1 cellular context compared by ENCODE assay signal in genomic region chr1:178055093-178055492, GRCh38.
TF ChIP-seq lines count a peak whose summit lies in the region.

No MANE protein-coding gene starts in this region.

TF ChIP-seq in HepG2, 621 proteins besides CTCF, POLR2A, EP300 and RAD21 (continued from another document and continues in another):
- TF ChIP-seq, protein P1, sequence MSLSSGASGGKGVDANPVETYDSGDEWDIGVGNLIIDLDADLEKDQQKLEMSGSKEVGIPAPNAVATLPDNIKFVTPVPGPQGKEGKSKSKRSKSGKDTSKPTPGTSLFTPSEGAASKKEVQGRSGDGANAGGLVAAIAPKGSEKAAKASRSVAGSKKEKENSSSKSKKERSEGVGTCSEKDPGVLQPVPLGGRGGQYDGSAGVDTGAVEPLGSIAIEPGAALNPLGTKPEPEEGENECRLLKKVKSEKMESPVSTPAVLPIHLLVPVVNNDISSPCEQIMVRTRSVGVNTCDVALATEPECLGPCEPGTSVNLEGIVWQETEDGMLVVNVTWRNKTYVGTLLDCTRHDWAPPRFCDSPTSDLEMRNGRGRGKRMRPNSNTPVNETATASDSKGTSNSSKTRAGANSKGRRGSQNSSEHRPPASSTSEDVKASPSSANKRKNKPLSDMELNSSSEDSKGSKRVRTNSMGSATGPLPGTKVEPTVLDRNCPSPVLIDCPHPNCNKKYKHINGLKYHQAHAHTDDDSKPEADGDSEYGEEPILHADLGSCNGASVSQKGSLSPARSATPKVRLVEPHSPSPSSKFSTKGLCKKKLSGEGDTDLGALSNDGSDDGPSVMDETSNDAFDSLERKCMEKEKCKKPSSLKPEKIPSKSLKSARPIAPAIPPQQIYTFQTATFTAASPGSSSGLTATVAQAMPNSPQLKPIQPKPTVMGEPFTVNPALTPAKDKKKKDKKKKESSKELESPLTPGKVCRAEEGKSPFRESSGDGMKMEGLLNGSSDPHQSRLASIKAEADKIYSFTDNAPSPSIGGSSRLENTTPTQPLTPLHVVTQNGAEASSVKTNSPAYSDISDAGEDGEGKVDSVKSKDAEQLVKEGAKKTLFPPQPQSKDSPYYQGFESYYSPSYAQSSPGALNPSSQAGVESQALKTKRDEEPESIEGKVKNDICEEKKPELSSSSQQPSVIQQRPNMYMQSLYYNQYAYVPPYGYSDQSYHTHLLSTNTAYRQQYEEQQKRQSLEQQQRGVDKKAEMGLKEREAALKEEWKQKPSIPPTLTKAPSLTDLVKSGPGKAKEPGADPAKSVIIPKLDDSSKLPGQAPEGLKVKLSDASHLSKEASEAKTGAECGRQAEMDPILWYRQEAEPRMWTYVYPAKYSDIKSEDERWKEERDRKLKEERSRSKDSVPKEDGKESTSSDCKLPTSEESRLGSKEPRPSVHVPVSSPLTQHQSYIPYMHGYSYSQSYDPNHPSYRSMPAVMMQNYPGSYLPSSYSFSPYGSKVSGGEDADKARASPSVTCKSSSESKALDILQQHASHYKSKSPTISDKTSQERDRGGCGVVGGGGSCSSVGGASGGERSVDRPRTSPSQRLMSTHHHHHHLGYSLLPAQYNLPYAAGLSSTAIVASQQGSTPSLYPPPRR (CRISPR knock-in tag; IDR thresholded peaks at IDR 0.05; ENCODE audit: borderline replicate concordance), result 0 out of 2 replicates have a peak, but pooled peaks have one; percentile 15
- TF ChIP-seq ZNF207 (IDR thresholded peaks at IDR 0.05; ENCODE audit: borderline replicate concordance), result no peak
- peak; percentile 74; the same call in 1 of the 2 replicates for TF ChIP-seq ETV5 (CRISPR knock-in tag; IDR thresholded peaks at IDR 0.05; ENCODE audit: borderline replicate concordance)
- TF ChIP-seq SRSF9 (IDR thresholded peaks at IDR 0.05; ENCODE audit: borderline replicate concordance, insufficient read depth, low read depth, low read length, poor library complexity, severe bottlenecking), result no peak
- TF ChIP-seq RXRA (CRISPR knock-in tag; IDR thresholded peaks at IDR 0.05), result peak; percentile 80; the same call in 1 of the 2 replicates
- TF ChIP-seq ZNF331 (CRISPR knock-in tag; IDR thresholded peaks at IDR 0.05), result peak; percentile 58; the same call in 1 of the 2 replicates
- TF ChIP-seq GATAD2A (CRISPR knock-in tag; IDR thresholded peaks at IDR 0.05), result peak; percentile 47; the same call in 1 of the 2 replicates
- TF ChIP-seq CSRNP1 (CRISPR knock-in tag; IDR thresholded peaks at IDR 0.05), result no peak
- TF ChIP-seq KAT8 (CRISPR knock-in tag; IDR thresholded peaks at IDR 0.05), result peak; percentile 48; the same call in 1 of the 2 replicates
- TF ChIP-seq, protein P2, sequence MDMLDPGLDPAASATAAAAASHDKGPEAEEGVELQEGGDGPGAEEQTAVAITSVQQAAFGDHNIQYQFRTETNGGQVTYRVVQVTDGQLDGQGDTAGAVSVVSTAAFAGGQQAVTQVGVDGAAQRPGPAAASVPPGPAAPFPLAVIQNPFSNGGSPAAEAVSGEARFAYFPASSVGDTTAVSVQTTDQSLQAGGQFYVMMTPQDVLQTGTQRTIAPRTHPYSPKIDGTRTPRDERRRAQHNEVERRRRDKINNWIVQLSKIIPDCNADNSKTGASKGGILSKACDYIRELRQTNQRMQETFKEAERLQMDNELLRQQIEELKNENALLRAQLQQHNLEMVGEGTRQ (IDR thresholded peaks at IDR 0.05; ENCODE audit: low read depth, low read length), result no peak
- TF ChIP-seq, protein P2 (CRISPR knock-in tag; IDR thresholded peaks at IDR 0.05; ENCODE audit: borderline replicate concordance), result no peak
- peak; percentile 46; the same call in 1 of the 2 replicates for TF ChIP-seq ZNF691 (CRISPR knock-in tag; IDR thresholded peaks at IDR 0.05; ENCODE audit: borderline replicate concordance, low read depth)
- peak; percentile 71 for TF ChIP-seq STAG1 (CRISPR knock-in tag; IDR thresholded peaks at IDR 0.05)
- 0 out of 2 replicates have a peak, but pooled peaks have one; percentile 21 for TF ChIP-seq ZNF501 (CRISPR knock-in tag; IDR thresholded peaks at IDR 0.05)
- TF ChIP-seq SRY (CRISPR knock-in tag; IDR thresholded peaks at IDR 0.05), result 0 out of 2 replicates have a peak, but pooled peaks have one; percentile 33
- TF ChIP-seq ASH2L (IDR thresholded peaks at IDR 0.05; ENCODE audit: insufficient read length, low read depth, low read length), result no peak
- no peak for TF ChIP-seq ARHGAP35 (CRISPR knock-in tag; IDR thresholded peaks at IDR 0.05; ENCODE audit: borderline replicate concordance)
- TF ChIP-seq TFE3 (CRISPR knock-in tag; IDR thresholded peaks at IDR 0.05), result no peak
- TF ChIP-seq MBNL3 (CRISPR knock-in tag; conservative IDR thresholded peaks at IDR 0.05), result no peak
- TF ChIP-seq GPN1 (CRISPR knock-in tag; IDR thresholded peaks at IDR 0.05; ENCODE audit: borderline replicate concordance), result no peak
- TF ChIP-seq, protein P3, sequence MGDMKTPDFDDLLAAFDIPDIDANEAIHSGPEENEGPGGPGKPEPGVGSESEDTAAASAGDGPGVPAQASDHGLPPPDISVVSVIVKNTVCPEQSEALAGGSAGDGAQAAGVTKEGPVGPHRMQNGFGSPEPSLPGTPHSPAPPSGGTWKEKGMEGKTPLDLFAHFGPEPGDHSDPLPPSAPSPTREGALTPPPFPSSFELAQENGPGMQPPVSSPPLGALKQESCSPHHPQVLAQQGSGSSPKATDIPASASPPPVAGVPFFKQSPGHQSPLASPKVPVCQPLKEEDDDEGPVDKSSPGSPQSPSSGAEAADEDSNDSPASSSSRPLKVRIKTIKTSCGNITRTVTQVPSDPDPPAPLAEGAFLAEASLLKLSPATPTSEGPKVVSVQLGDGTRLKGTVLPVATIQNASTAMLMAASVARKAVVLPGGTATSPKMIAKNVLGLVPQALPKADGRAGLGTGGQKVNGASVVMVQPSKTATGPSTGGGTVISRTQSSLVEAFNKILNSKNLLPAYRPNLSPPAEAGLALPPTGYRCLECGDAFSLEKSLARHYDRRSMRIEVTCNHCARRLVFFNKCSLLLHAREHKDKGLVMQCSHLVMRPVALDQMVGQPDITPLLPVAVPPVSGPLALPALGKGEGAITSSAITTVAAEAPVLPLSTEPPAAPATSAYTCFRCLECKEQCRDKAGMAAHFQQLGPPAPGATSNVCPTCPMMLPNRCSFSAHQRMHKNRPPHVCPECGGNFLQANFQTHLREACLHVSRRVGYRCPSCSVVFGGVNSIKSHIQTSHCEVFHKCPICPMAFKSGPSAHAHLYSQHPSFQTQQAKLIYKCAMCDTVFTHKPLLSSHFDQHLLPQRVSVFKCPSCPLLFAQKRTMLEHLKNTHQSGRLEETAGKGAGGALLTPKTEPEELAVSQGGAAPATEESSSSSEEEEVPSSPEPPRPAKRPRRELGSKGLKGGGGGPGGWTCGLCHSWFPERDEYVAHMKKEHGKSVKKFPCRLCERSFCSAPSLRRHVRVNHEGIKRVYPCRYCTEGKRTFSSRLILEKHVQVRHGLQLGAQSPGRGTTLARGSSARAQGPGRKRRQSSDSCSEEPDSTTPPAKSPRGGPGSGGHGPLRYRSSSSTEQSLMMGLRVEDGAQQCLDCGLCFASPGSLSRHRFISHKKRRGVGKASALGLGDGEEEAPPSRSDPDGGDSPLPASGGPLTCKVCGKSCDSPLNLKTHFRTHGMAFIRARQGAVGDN (CRISPR knock-in tag; IDR thresholded peaks at IDR 0.05), result peak; percentile 78
- TF ChIP-seq ELF1 (CRISPR knock-in tag; IDR thresholded peaks at IDR 0.05), result peak; percentile 20; the same call in 1 of the 2 replicates
- TF ChIP-seq HOMEZ (CRISPR knock-in tag; IDR thresholded peaks at IDR 0.05; ENCODE audit: low read depth), result peak; percentile 19; the same call in 1 of the 2 replicates
- TF ChIP-seq ZNF318 (CRISPR knock-in tag; IDR thresholded peaks at IDR 0.05), result no peak
